In genomic region chr19:50325310-50326100, GRCh38 we compare ENCODE assay signal across 8 cellular contexts. TPM values are rescaled to one million over a fixed set of nuclear protein-coding genes. Genes with fewer than 3 reads are reported as not detected.
DNase-seq lines count a peak whose midpoint lies in the region; ATAC-seq, FAIRE-seq and TF ChIP-seq lines count a peak whose summit lies in the region.

No MANE protein-coding gene starts in this region.

- TF ChIP-seq RAD21 in A549 (conservative IDR thresholded peaks at IDR 0.05 in 1 of 2, IDR thresholded peaks at IDR 0.05 in 1 of 2), result no peak

- H3K36me3 Mint-ChIP-seq in GM23338 (ENCODE audit: low read depth), result peaks cover 56% of the 10 kb centered on the region
- H3K36me3 Mint-ChIP-seq in activated CD4-positive, alpha-beta T cell treated with anti-CD3 and anti-CD28 coated beads, Interleukin-2, amount 10 ng/mL, durations not matched to agents 24 days and 14 days (ENCODE audit: low read depth), result peaks cover 26% of the 10 kb centered on the region
- H3K36me3 Mint-ChIP-seq in dendritic cell treated with granulocyte-macrophage colony-stimulating factor and Interleukin-4, amounts not matched to agents 40 ng/mL and 50 ng/mL, for 4 days (ENCODE audit: low read depth), result peaks cover 50% of the 10 kb centered on the region

- peaks cover 83% of the 10 kb centered on the region for H3K9me3 Mint-ChIP-seq in GM23338
- no peaks in the 10 kb centered on the region for H3K9me3 Mint-ChIP-seq in activated CD4-positive, alpha-beta T cell treated with anti-CD3 and anti-CD28 coated beads, Interleukin-2, amount 10 ng/mL, durations not matched to agents 24 days and 14 days
- H3K9me3 Mint-ChIP-seq in dendritic cell treated with granulocyte-macrophage colony-stimulating factor and Interleukin-4, amounts not matched to agents 40 ng/mL and 50 ng/mL, for 4 days, result no peaks in the 10 kb centered on the region

- H3K36me3 ChIP-seq in GM23338 (ENCODE audit: insufficient read depth) (no peaks in the 10 kb centered on the region; the same call in 1 of the 2 replicates), mesenchymal stem cell (ENCODE audit: control insufficient read depth in 1 of 2, insufficient read depth in 2 of 2, low read depth in 1 of 2, low read length in 2 of 2) (no peaks in the 10 kb centered on the region)

- FAIRE-seq in A549 (lab: Jason Lieb, UNC), result no peak

- no peak overlapping the region for H4K8ac ChIP-seq in mesenchymal stem cell (ENCODE audit: low read length)

- H3K9me3 ChIP-seq in A549, result no peaks in the 10 kb centered on the region
- no peaks in the 10 kb centered on the region for H3K9me3 ChIP-seq in mesenchymal stem cell (ENCODE audit: control insufficient read depth, low read length)

- 5% methylated on average over 23 of the region's 48 CpGs for WGBS in A549 (ENCODE audit: missing lambda C conversion rate)
- WGBS in mesenchymal stem cell, result 1% methylated on average over 35 of the region's 48 CpGs

- H3F3A ChIP-seq in GM23338 (replicated peaks; ENCODE audit: low read depth), result peaks cover 11% of the 10 kb centered on the region; the same call in 1 of the 2 replicates

- no peak overlapping the region for H2BK5ac ChIP-seq in mesenchymal stem cell (ENCODE audit: low read depth, low read length, poor library complexity, severe bottlenecking)

- no peak for TF ChIP-seq POLR2A in A549 (IDR thresholded peaks at IDR 0.05; ENCODE audit: low read length)

- peaks cover 12% of the 10 kb centered on the region for H3K79me2 ChIP-seq in GM23338 (replicated peaks; ENCODE audit: insufficient read depth)

- H2AK5ac ChIP-seq in mesenchymal stem cell (ENCODE audit: low read length, severe bottlenecking), result no peak overlapping the region

- no peak for TF ChIP-seq CTCF in A549 (IDR thresholded peaks at IDR 0.05)
- no peak for TF ChIP-seq CTCF in GM23338 (conservative IDR thresholded peaks at IDR 0.05; ENCODE audit: low read depth in 2 of 2)

- no peak overlapping the region for H3K23ac ChIP-seq in mesenchymal stem cell (ENCODE audit: low read length in 2 of 2)

- H3K9me2 ChIP-seq in GM23338 (ENCODE audit: insufficient read depth), result no peaks in the 10 kb centered on the region

- intact Hi-C loops in activated CD4-positive, alpha-beta T cell treated with anti-CD3 and anti-CD28 coated beads, Interleukin-2, amount 10 ng/mL, durations not matched to agents 24 days and 14 days (cut with micrococcal nuclease), result loop anchor here (5.0 kb wide), 1 partner anchor 73 kb away; no protein-coding TSS in a partner anchor
- intact Hi-C loops in dendritic cell treated with granulocyte-macrophage colony-stimulating factor and Interleukin-4, amounts not matched to agents 40 ng/mL and 50 ng/mL, for 4 days (cut with micrococcal nuclease), result no loop called here

- peaks cover 28% of the 10 kb centered on the region for H3K27me3 Mint-ChIP-seq in GM23338 (ENCODE audit: insufficient read depth, low read depth, poor library complexity)
- H3K27me3 Mint-ChIP-seq in activated CD4-positive, alpha-beta T cell treated with anti-CD3 and anti-CD28 coated beads, Interleukin-2, amount 10 ng/mL, durations not matched to agents 24 days and 14 days, result peaks cover 20% of the 10 kb centered on the region
- peaks cover 29% of the 10 kb centered on the region for H3K27me3 Mint-ChIP-seq in dendritic cell treated with granulocyte-macrophage colony-stimulating factor and Interleukin-4, amounts not matched to agents 40 ng/mL and 50 ng/mL, for 4 days

- no peak overlapping the region for H3K4me3 Mint-ChIP-seq in GM23338
- H3K4me3 Mint-ChIP-seq in activated CD4-positive, alpha-beta T cell treated with anti-CD3 and anti-CD28 coated beads, Interleukin-2, amount 10 ng/mL, durations not matched to agents 24 days and 14 days, result peak overlapping the region; percentile 79
- H3K4me3 Mint-ChIP-seq in dendritic cell treated with granulocyte-macrophage colony-stimulating factor and Interleukin-4, amounts not matched to agents 40 ng/mL and 50 ng/mL, for 4 days, result peak overlapping the region; percentile 76

- H3K4ac ChIP-seq in mesenchymal stem cell (ENCODE audit: low read depth in 1 of 2, low read length in 2 of 2), result no peak overlapping the region

- CTCF ChIA-PET in A549 (lab: Yijun Ruan, JAX), result interaction anchor here (0.8 to 4.2 kb wide), 5 partner anchors 10 to 178 kb away, joined by 3 to 25 read pairs (median 3); no protein-coding TSS in a partner anchor

- ATAC-seq in A549, result peak; percentile 1 to 27; a peak in 3 of 6 replicates
- ATAC-seq in GM23338, result no peak; the same call in 2 of the 3 replicates

- peaks cover 26% of the 10 kb centered on the region for H3K4me1 ChIP-seq in A549
- H3K4me1 ChIP-seq in GM23338 (ENCODE audit: insufficient read depth), result peaks cover 29% of the 10 kb centered on the region
- H3K4me1 ChIP-seq in mesenchymal stem cell (ENCODE audit: control insufficient read depth, insufficient read depth, low read depth, low read length), result peaks cover 4% of the 10 kb centered on the region

- peaks cover 20% of the 10 kb centered on the region for H3K27me3 ChIP-seq in GM23338 (ENCODE audit: insufficient read depth)
- H3K27me3 ChIP-seq in mesenchymal stem cell (ENCODE audit: control insufficient read depth in 1 of 2, insufficient read depth in 1 of 2, low read length in 2 of 2), result peaks cover 34 to 45% of the 10 kb centered on the region in 2 experiments

- DNase-seq in A549 (ENCODE audit: low read depth in 1 of 2, low spot score in 1 of 2), result peak; percentile 82 to 99
- peak; percentile 99 for DNase-seq in GM23338 (ENCODE audit: low spot score)
- DNase-seq in NCI-H510A (lab: John Stamatoyannopoulos, UW), result peak; percentile 94
- DNase-seq in activated CD4-positive, alpha-beta T cell treated with anti-CD3 and anti-CD28 coated beads, Interleukin-2, amount 10 ng/mL, durations not matched to agents 24 days and 14 days, result peak; percentile 96
- DNase-seq in mesenchymal stem cell, result peak; percentile 17
- peak; percentile 86 for DNase-seq in stimulated activated CD8-positive, alpha-beta memory T cell treated with anti-CD3 and anti-CD28 coated beads, Interleukin-4, amount 100 ng/mL, for 48 hours
- DNase-seq in HCEC 1CT, result no peak

- no peak overlapping the region for H2BK15ac ChIP-seq in mesenchymal stem cell (ENCODE audit: low read depth, poor library complexity, severe bottlenecking)

- POLR2A ChIA-PET in A549 (lab: Yijun Ruan, JAX), result interaction anchor here (0.6 to 1.0 kb wide), 4 partner anchors 8 to 172 kb away, joined by 3 to 5 read pairs (median 4); no protein-coding TSS in a partner anchor

- H3K4me2 ChIP-seq in A549 (peak overlapping the region; percentile 80), GM23338 (peak overlapping the region; percentile 92), mesenchymal stem cell (ENCODE audit: low read length, poor library complexity, severe bottlenecking) (no peak overlapping the region)

- H3K18ac ChIP-seq in mesenchymal stem cell (ENCODE audit: low read depth in 1 of 2, low read length in 2 of 2), result no peak overlapping the region

- no peaks in the 10 kb centered on the region for H3K4me1 Mint-ChIP-seq in GM23338
- peaks cover 42% of the 10 kb centered on the region for H3K4me1 Mint-ChIP-seq in activated CD4-positive, alpha-beta T cell treated with anti-CD3 and anti-CD28 coated beads, Interleukin-2, amount 10 ng/mL, durations not matched to agents 24 days and 14 days
- peaks cover 49% of the 10 kb centered on the region for H3K4me1 Mint-ChIP-seq in dendritic cell treated with granulocyte-macrophage colony-stimulating factor and Interleukin-4, amounts not matched to agents 40 ng/mL and 50 ng/mL, for 4 days (ENCODE audit: low read depth)

- peaks cover 17% of the 10 kb centered on the region; the same call in 1 of the 2 replicates for H4K20me1 ChIP-seq in GM23338 (replicated peaks; ENCODE audit: insufficient read depth)

- no peak overlapping the region for H4K91ac ChIP-seq in mesenchymal stem cell (ENCODE audit: low read length)

- no peak overlapping the region for H3K27ac Mint-ChIP-seq in GM23338
- H3K27ac Mint-ChIP-seq in activated CD4-positive, alpha-beta T cell treated with anti-CD3 and anti-CD28 coated beads, Interleukin-2, amount 10 ng/mL, durations not matched to agents 24 days and 14 days, result no peak overlapping the region
- H3K27ac Mint-ChIP-seq in dendritic cell treated with granulocyte-macrophage colony-stimulating factor and Interleukin-4, amounts not matched to agents 40 ng/mL and 50 ng/mL, for 4 days, result no peak overlapping the region

- H2BK120ac ChIP-seq in mesenchymal stem cell (ENCODE audit: low read depth, low read length), result no peak overlapping the region

- H3K27ac ChIP-seq in A549 (0 out of 6 replicates have a peak overlapping the region, but pooled peaks of 1 of the 2 experiments have one; percentile 34), GM23338 (ENCODE audit: low read depth) (no peak overlapping the region), mesenchymal stem cell (ENCODE audit: low read length, poor library complexity, severe bottlenecking) (no peak overlapping the region)

- H3K9ac ChIP-seq in mesenchymal stem cell (ENCODE audit: low read length), result no peak overlapping the region

- no peak overlapping the region for H2BK12ac ChIP-seq in mesenchymal stem cell (ENCODE audit: low read length in 2 of 2)

- H2AFZ ChIP-seq in GM23338 (no peak overlapping the region), mesenchymal stem cell (ENCODE audit: low read depth, low read length) (no peak overlapping the region)

- H3K14ac ChIP-seq in mesenchymal stem cell (ENCODE audit: low read length in 2 of 2), result no peak overlapping the region

- H3K79me1 ChIP-seq in mesenchymal stem cell (replicated peaks; ENCODE audit: low read length, poor library complexity, severe bottlenecking), result no peaks in the 10 kb centered on the region

- TF ChIP-seq EP300 in A549 (IDR thresholded peaks at IDR 0.05), result no peak

- peak overlapping the region; percentile 14; the same call in 1 of the 3 replicates for H3K4me3 ChIP-seq in A549
- peak overlapping the region; percentile 86 for H3K4me3 ChIP-seq in GM23338
- no peak overlapping the region for H3K4me3 ChIP-seq in mesenchymal stem cell (ENCODE audit: insufficient read depth in 1 of 2, low read depth in 1 of 2, low read length in 2 of 2)

RNA-seq across cellular contexts. Expression of gene KCNC3, which starts 3.7 kb away (rescaled TPM):
- polyA plus RNA-seq in A549 (2011; rRNA removed) (0.17 and 0.32 TPM in 2 replicates), A549 (2017; fragmentation: RNase III; extraction: RNeasy Plus Mini Kit Qiagen cat#74134 plus additional on column Dnase treatment) (1.0 to 1.7 TPM (median 1.4 TPM) in 3 replicates), GM23338 (2016; fragmentation: Nextera tagmentation; extraction: Ambion mirVana) (0.89 and 1.3 TPM in 2 replicates)
- 0.30 and 0.41 TPM in 2 replicates for polyA plus RNA-seq in A549 (2012; cell fraction: cytosol; rRNA removed)
- polyA plus RNA-seq in A549 (2012; cell fraction: nucleus; rRNA removed), result 1.3 and 1.5 TPM in 2 replicates
- polyA minus RNA-seq in A549 (2011; rRNA and poly(A)+ RNA removed), result 0.54 and 0.83 TPM in 2 replicates
- 2.7 and 3.4 TPM in 2 replicates for total RNA-seq in GM23338 (2014; rRNA removed; shearing (Covaris generic))
- 20.3 TPM in 2 replicates for total RNA-seq in activated CD4-positive, alpha-beta T cell treated with anti-CD3 and anti-CD28 coated beads, Interleukin-2, amount 10 ng/mL, durations not matched to agents 24 days and 14 days
- polyA plus RNA-seq in mesenchymal stem cell (2013, experiment 1 of 2), result 0.04 TPM
- polyA plus RNA-seq in mesenchymal stem cell (2013, experiment 2 of 2), result 0.07 TPM

RNA-seq across cellular contexts. Expression of gene NAPSA, which starts 39.9 kb away (rescaled TPM):
- polyA plus RNA-seq in A549 (2011; rRNA removed), result 1.3 and 1.7 TPM in 2 replicates
- 1.3 and 1.4 TPM in 2 replicates for polyA plus RNA-seq in A549 (2012; cell fraction: cytosol; rRNA removed)
- polyA plus RNA-seq in A549 (2012; cell fraction: nucleus; rRNA removed), result 5.7 and 7.2 TPM in 2 replicates
- polyA plus RNA-seq in A549 (2017; fragmentation: RNase III; extraction: RNeasy Plus Mini Kit Qiagen cat#74134 plus additional on column Dnase treatment), result 1.5 to 2.0 TPM (median 1.7 TPM) in 3 replicates
- polyA minus RNA-seq in A549 (2011; rRNA and poly(A)+ RNA removed), result 1.2 and 1.8 TPM in 2 replicates
- 0.14 and 0.27 TPM in 2 replicates for total RNA-seq in GM23338 (2014; rRNA removed; shearing (Covaris generic))
- 0.63 and 0.99 TPM in 2 replicates for polyA plus RNA-seq in GM23338 (2016; fragmentation: Nextera tagmentation; extraction: Ambion mirVana)
- total RNA-seq in activated CD4-positive, alpha-beta T cell treated with anti-CD3 and anti-CD28 coated beads, Interleukin-2, amount 10 ng/mL, durations not matched to agents 24 days and 14 days, result 13.6 and 18.0 TPM in 2 replicates
- polyA plus RNA-seq in mesenchymal stem cell (2013, experiment 1 of 2), result 0.25 TPM
- polyA plus RNA-seq in mesenchymal stem cell (2013, experiment 2 of 2), result 0.10 TPM

RNA-seq across cellular contexts. Expression of gene NR1H2, which starts 50.8 kb away (rescaled TPM):
- polyA plus RNA-seq in A549 (2011; rRNA removed), result 39.2 and 39.3 TPM in 2 replicates
- 66.5 and 83.6 TPM in 2 replicates for polyA plus RNA-seq in A549 (2012; cell fraction: cytosol; rRNA removed)
- polyA plus RNA-seq in A549 (2012; cell fraction: nucleus; rRNA removed), result 131 and 169 TPM in 2 replicates
- 52.5 to 69.7 TPM (median 67.0 TPM) in 3 replicates for polyA plus RNA-seq in A549 (2017; fragmentation: RNase III; extraction: RNeasy Plus Mini Kit Qiagen cat#74134 plus additional on column Dnase treatment)
- polyA minus RNA-seq in A549 (2011; rRNA and poly(A)+ RNA removed), result 44.5 and 46.1 TPM in 2 replicates
- 54.6 and 70.2 TPM in 2 replicates for total RNA-seq in GM23338 (2014; rRNA removed; shearing (Covaris generic))
- polyA plus RNA-seq in GM23338 (2016; fragmentation: Nextera tagmentation; extraction: Ambion mirVana), result 29.8 and 32.9 TPM in 2 replicates
- total RNA-seq in activated CD4-positive, alpha-beta T cell treated with anti-CD3 and anti-CD28 coated beads, Interleukin-2, amount 10 ng/mL, durations not matched to agents 24 days and 14 days, result 81.4 and 84.7 TPM in 2 replicates
- polyA plus RNA-seq in mesenchymal stem cell (2013, experiment 1 of 2), result 29.2 TPM
- polyA plus RNA-seq in mesenchymal stem cell (2013, experiment 2 of 2), result 27.7 TPM

RNA-seq across cellular contexts. Expression of gene POLD1, which starts 58.6 kb away (rescaled TPM):
- polyA plus RNA-seq in A549 (2011; rRNA removed), result 24.2 and 26.1 TPM in 2 replicates
- polyA plus RNA-seq in A549 (2012; cell fraction: cytosol; rRNA removed), result 133 and 174 TPM in 2 replicates
- 513 and 742 TPM in 2 replicates for polyA plus RNA-seq in A549 (2012; cell fraction: nucleus; rRNA removed)
- 84.9 to 88.8 TPM (median 88.0 TPM) in 3 replicates for polyA plus RNA-seq in A549 (2017; fragmentation: RNase III; extraction: RNeasy Plus Mini Kit Qiagen cat#74134 plus additional on column Dnase treatment)
- polyA minus RNA-seq in A549 (2011; rRNA and poly(A)+ RNA removed), result 32.4 and 73.2 TPM in 2 replicates
- total RNA-seq in GM23338 (2014; rRNA removed; shearing (Covaris generic)), result 141 and 173 TPM in 2 replicates
- 111 and 113 TPM in 2 replicates for polyA plus RNA-seq in GM23338 (2016; fragmentation: Nextera tagmentation; extraction: Ambion mirVana)
- 188 and 204 TPM in 2 replicates for total RNA-seq in activated CD4-positive, alpha-beta T cell treated with anti-CD3 and anti-CD28 coated beads, Interleukin-2, amount 10 ng/mL, durations not matched to agents 24 days and 14 days
- 8.5 TPM for polyA plus RNA-seq in mesenchymal stem cell (2013, experiment 1 of 2)
- polyA plus RNA-seq in mesenchymal stem cell (2013, experiment 2 of 2), result 8.3 TPM

Comparison
In these comparisons a context has a peak if more than half of its experiments do, and no peak if none do; other contexts are left out.
1. H3K4me3 ChIP-seq: peak in A549 (single experiment) and GM23338 (single experiment); none in mesenchymal stem cell (0 of 2).
2. RNA of gene NAPSA, which starts 39.9 kb away (total RNA-seq): 13.6 to 18.0 TPM in activated CD4-positive, alpha-beta T cell treated with anti-CD3 and anti-CD28 coated beads, Interleukin-2, amount 10 ng/mL, durations not matched to agents 24 days and 14 days; 0.14 to 0.27 TPM in GM23338; every median in the first group is over 10 times any median in the second.